Comparison of ENCODE assay signal across 22 cellular contexts in the genomic region with DNA sequence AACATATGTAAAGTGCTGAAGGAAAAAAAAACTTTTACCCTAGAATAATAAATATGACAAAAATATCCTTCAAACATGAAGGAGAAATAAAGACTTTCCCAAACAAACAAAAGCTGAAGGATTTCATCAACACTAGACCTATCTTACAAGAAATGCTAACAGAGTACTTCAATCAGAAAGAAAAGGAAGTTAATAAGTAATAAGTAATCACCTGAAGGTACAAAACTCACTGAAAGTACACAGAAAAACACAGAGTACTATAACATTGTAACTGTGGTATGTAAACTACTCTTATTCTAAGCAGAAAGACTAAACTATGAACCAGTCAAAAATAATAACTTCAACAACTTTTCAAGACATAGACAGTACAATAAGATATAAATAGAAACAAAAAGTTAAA.
"Had no signal": no experiment of that assay in that cellular context is flagged by ENCODE, and none has a peak within 500 bp of the region (broad histone marks: within the 10 kb centered on the region; RNA-seq: fewer than 3 reads in every experiment).

No MANE protein-coding gene starts in this region.

- H3K4me1 ChIP-seq: esophagus muscularis mucosa, foreskin keratinocyte, gastroesophageal sphincter, heart left ventricle, left lung, lower lobe of right lung had no signal

- DNase-seq: dermis blood vessel endothelial cell; dorsolateral prefrontal cortex; effector CD4-positive, alpha-beta T cell; effector memory CD4-positive, alpha-beta T cell; foreskin keratinocyte; heart left ventricle; hypothalamus; immature natural killer cell; left cardiac atrium; left lung; left ventricle myocardium superior; lower lobe of right lung; mesenchymal stem cell; mucosa of descending colon had no signal

- H3K36me3 ChIP-seq: esophagus muscularis mucosa, gastroesophageal sphincter, heart left ventricle, left lung, lower lobe of right lung had no signal

- H3K4me3 ChIP-seq: coronary artery, dorsolateral prefrontal cortex, esophagus muscularis mucosa, gastroesophageal sphincter, heart left ventricle, hepatocyte, left lung, lower lobe of right lung, mucosa of descending colon had no signal

- ATAC-seq: foreskin keratinocyte, gastroesophageal sphincter, heart left ventricle, left cardiac atrium, left lung, left ventricle myocardium superior, lower lobe of right lung, mucosa of descending colon had no signal

- H3K9me3 ChIP-seq: mucosa of descending colon had no signal

- FAIRE-seq: colon, endothelial cell of umbilical vein, frontal cortex, keratinocyte had no signal

- H3K27ac ChIP-seq: coronary artery, dorsolateral prefrontal cortex, esophagus muscularis mucosa, foreskin keratinocyte, gastroesophageal sphincter, heart left ventricle, hepatocyte, left lung, lower lobe of right lung had no signal

- H3K27me3 ChIP-seq: dorsolateral prefrontal cortex, esophagus muscularis mucosa, foreskin keratinocyte, gastroesophageal sphincter, heart left ventricle, hepatocyte, left lung had no signal
